29 cellular contexts compared by ENCODE assay signal in the genomic region with DNA sequence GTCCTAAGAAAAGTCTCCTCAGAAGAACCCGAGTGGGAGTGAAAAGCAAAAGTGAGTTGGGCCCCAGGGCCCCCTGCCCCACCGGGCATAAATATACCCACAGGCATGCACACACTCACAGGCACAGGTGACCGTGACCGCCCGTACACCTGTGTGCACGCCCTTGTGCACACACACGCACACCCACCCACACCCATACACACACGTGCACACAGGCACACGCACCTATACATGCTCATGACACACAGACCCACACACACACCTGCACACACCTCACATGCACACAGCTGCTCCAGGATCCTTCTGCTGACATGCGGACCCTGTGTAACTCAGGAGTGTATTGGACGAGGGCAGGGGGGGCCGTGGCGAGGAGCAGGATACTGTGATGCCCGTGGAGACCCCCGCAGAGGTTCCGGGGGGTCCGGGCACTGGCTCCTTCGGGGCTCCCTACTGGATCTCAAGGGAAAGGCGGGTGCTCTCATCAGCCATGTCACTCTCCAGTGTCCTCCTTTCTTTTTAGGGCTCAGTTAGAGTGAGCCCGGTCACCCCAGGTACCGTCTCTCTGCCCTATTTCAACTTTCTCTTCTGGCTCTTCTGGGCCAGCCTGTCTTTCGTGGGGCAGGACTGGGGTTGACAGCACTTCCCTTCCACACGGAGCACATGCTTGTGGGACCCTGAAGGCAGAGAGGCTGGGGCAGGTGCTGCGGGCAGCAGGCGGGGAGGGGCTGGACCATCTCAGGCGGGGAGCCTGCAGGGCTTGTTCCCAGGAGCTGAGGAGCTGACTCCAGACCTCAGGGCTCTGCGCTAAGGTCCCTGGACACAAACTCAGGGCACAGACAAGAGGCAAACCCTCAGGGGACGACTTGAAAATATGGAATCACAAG. TPM values are rescaled to one million over a fixed set of nuclear protein-coding genes. Genes with fewer than 3 reads are reported as not detected.
A peak's percentile ranks its signal among the peaks of the same experiment; 100 is the strongest.
DNase-seq lines count a peak whose midpoint lies in the region; ATAC-seq, FAIRE-seq and TF ChIP-seq lines count a peak whose summit lies in the region.
"Had no signal": no experiment of that assay in that cellular context is flagged by ENCODE, and none has a peak within 500 bp of the region (broad histone marks: within the 10 kb centered on the region; RNA-seq: fewer than 3 reads in every experiment).

No MANE protein-coding gene starts in this region.

- no peak overlapping the region for H2BK12ac ChIP-seq in mesenchymal stem cell (ENCODE audit: low read length in 2 of 2)

- H3K9me3 ChIP-seq in mesenchymal stem cell (ENCODE audit: control insufficient read depth, low read length): no peaks in the 10 kb centered on the region
- H3K9me3 ChIP-seq: A549, HAP-1 had no signal

- H3K4ac ChIP-seq in mesenchymal stem cell (ENCODE audit: low read depth in 1 of 2, low read length in 2 of 2): no peak overlapping the region

- peak; percentile 13 for ATAC-seq in stimulated activated effector memory CD8-positive, alpha-beta T cell treated with anti-CD3 and anti-CD28 coated beads, Interleukin-12 subunit alpha, Interleukin-12 subunit beta, amount 100 ng/mL, for 72 hours
- ATAC-seq in HG03135 (IDR thresholded peaks at IDR 0.05; ENCODE audit: unreplicated experiment) (no peak), GM21381 (IDR thresholded peaks at IDR 0.05; ENCODE audit: unreplicated experiment) (no peak), GM19455 (IDR thresholded peaks at IDR 0.05; ENCODE audit: unreplicated experiment) (no peak)
- ATAC-seq: A549, GM12878 had no signal

- peaks cover 23% of the 10 kb centered on the region for H3K27me3 Mint-ChIP-seq in chondrocyte (ENCODE audit: low read depth)
- H3K27me3 Mint-ChIP-seq: CD4-positive, alpha-beta T cell had no signal

- 74% methylated on average over 26 of the region's 28 CpGs for WGBS in mesenchymal stem cell

- H3K9ac ChIP-seq in mesenchymal stem cell (ENCODE audit: low read length): no peak overlapping the region
- H3K9ac ChIP-seq: BLaER1 treated with 17β-estradiol and CSF1 and Interleukin-3, amounts not matched to agents 10 nM and 100 nM; GM23248 had no signal

- H3K79me1 ChIP-seq in mesenchymal stem cell (replicated peaks; ENCODE audit: low read length, poor library complexity, severe bottlenecking): no peaks in the 10 kb centered on the region

- H2AFZ ChIP-seq in mesenchymal stem cell (ENCODE audit: low read depth, low read length): no peak overlapping the region
- H2AFZ ChIP-seq: GM23248 had no signal

- H3K4me3 ChIP-seq in mesenchymal stem cell (ENCODE audit: insufficient read depth in 1 of 2, low read depth in 1 of 2, low read length in 2 of 2): no peak overlapping the region
- H3K4me3 ChIP-seq: A549; BLaER1 treated with 17β-estradiol and CSF1 and Interleukin-3, amounts not matched to agents 10 nM and 100 nM; GM12878; GM23248; HAP-1; SK-N-MC had no signal

- H3K27ac ChIP-seq in mesenchymal stem cell (ENCODE audit: low read length, poor library complexity, severe bottlenecking): no peak overlapping the region
- H3K27ac ChIP-seq: A549; BLaER1 treated with 17β-estradiol and CSF1 and Interleukin-3, amounts not matched to agents 10 nM and 100 nM; GM23248; RWPE1; SK-N-MC had no signal

- H3K4me2 ChIP-seq in mesenchymal stem cell (ENCODE audit: low read length, poor library complexity, severe bottlenecking): no peak overlapping the region
- H3K4me2 ChIP-seq: A549; BLaER1 treated with 17β-estradiol and CSF1 and Interleukin-3, amounts not matched to agents 10 nM and 100 nM had no signal

- H3K18ac ChIP-seq in mesenchymal stem cell (ENCODE audit: low read depth in 1 of 2, low read length in 2 of 2): no peak overlapping the region

- H3K36me3 ChIP-seq in mesenchymal stem cell (ENCODE audit: control insufficient read depth in 1 of 2, insufficient read depth in 2 of 2, low read depth in 1 of 2, low read length in 2 of 2): no peaks in the 10 kb centered on the region
- H3K36me3 ChIP-seq: BLaER1 treated with 17β-estradiol and CSF1 and Interleukin-3, amounts not matched to agents 10 nM and 100 nM; HAP-1 had no signal

- no peaks in the 10 kb centered on the region for H3K4me1 Mint-ChIP-seq in chondrocyte (ENCODE audit: low read depth)
- no peaks in the 10 kb centered on the region for H3K4me1 Mint-ChIP-seq in stimulated activated effector memory CD8-positive, alpha-beta T cell treated with anti-CD3 and anti-CD28 coated beads, Interleukin-12 subunit alpha, Interleukin-12 subunit beta, amount 100 ng/mL, for 72 hours

- H3K36me3 Mint-ChIP-seq in chondrocyte (ENCODE audit: low read depth): no peaks in the 10 kb centered on the region
- H3K36me3 Mint-ChIP-seq in stimulated activated effector memory CD8-positive, alpha-beta T cell treated with anti-CD3 and anti-CD28 coated beads, Interleukin-12 subunit alpha, Interleukin-12 subunit beta, amount 100 ng/mL, for 72 hours: no peaks in the 10 kb centered on the region

- H3K9me3 Mint-ChIP-seq in chondrocyte (ENCODE audit: low read depth): peaks cover 9% of the 10 kb centered on the region
- H3K9me3 Mint-ChIP-seq in stimulated activated effector memory CD8-positive, alpha-beta T cell treated with anti-CD3 and anti-CD28 coated beads, Interleukin-12 subunit alpha, Interleukin-12 subunit beta, amount 100 ng/mL, for 72 hours: peaks cover 2% of the 10 kb centered on the region
- H3K9me3 Mint-ChIP-seq: CD4-positive, alpha-beta T cell had no signal

- H2BK120ac ChIP-seq in mesenchymal stem cell (ENCODE audit: low read depth, low read length): no peak overlapping the region

- TF ChIP-seq CTCF in chondrocyte (IDR thresholded peaks at IDR 0.05): no peak

- H3K27ac Mint-ChIP-seq in chondrocyte (ENCODE audit: unreplicated experiment): no peak overlapping the region
- no peak overlapping the region for H3K27ac Mint-ChIP-seq in stimulated activated effector memory CD8-positive, alpha-beta T cell treated with anti-CD3 and anti-CD28 coated beads, Interleukin-12 subunit alpha, Interleukin-12 subunit beta, amount 100 ng/mL, for 72 hours
- H3K27ac Mint-ChIP-seq: CD4-positive, alpha-beta T cell; HFFc6 had no signal

- H3K27me3 ChIP-seq in mesenchymal stem cell (ENCODE audit: control insufficient read depth in 1 of 2, insufficient read depth in 1 of 2, low read length in 2 of 2): peaks cover 0 to 4% of the 10 kb centered on the region in 2 experiments
- H3K27me3 ChIP-seq: BLaER1 treated with 17β-estradiol and CSF1 and Interleukin-3, amounts not matched to agents 10 nM and 100 nM had no signal

- H2BK15ac ChIP-seq in mesenchymal stem cell (ENCODE audit: low read depth, poor library complexity, severe bottlenecking): no peak overlapping the region

- H3K23ac ChIP-seq in mesenchymal stem cell (ENCODE audit: low read length in 2 of 2): no peak overlapping the region

- H2AK5ac ChIP-seq in mesenchymal stem cell (ENCODE audit: low read length, severe bottlenecking): no peak overlapping the region

- no peak overlapping the region for H3K14ac ChIP-seq in mesenchymal stem cell (ENCODE audit: low read length in 2 of 2)

- no peak overlapping the region for H4K8ac ChIP-seq in mesenchymal stem cell (ENCODE audit: low read length)

- H4K91ac ChIP-seq in mesenchymal stem cell (ENCODE audit: low read length): peak overlapping the region; percentile 47

- FAIRE-seq in HTR-8/SVneo (lab: Jason Lieb, UNC): peak; percentile 92
- FAIRE-seq: A549, D721Med, G401.6, GM12878 had no signal

- no peak overlapping the region for H3K4me3 Mint-ChIP-seq in chondrocyte (ENCODE audit: unreplicated experiment)
- H3K4me3 Mint-ChIP-seq in stimulated activated effector memory CD8-positive, alpha-beta T cell treated with anti-CD3 and anti-CD28 coated beads, Interleukin-12 subunit alpha, Interleukin-12 subunit beta, amount 100 ng/mL, for 72 hours: no peak overlapping the region
- H3K4me3 Mint-ChIP-seq: CD4-positive, alpha-beta T cell; HFFc6 had no signal

- H2BK5ac ChIP-seq in mesenchymal stem cell (ENCODE audit: low read depth, low read length, poor library complexity, severe bottlenecking): no peak overlapping the region

- H3K4me1 ChIP-seq in mesenchymal stem cell (ENCODE audit: control insufficient read depth, insufficient read depth, low read depth, low read length): no peaks in the 10 kb centered on the region
- H3K4me1 ChIP-seq: A549, HAP-1 had no signal

- DNase-seq in HTR-8/SVneo (ENCODE audit: insufficient read length, low spot score) (no peak), chondrocyte (ENCODE audit: low spot score) (peak; percentile 44), mesenchymal stem cell (no peak), GDM1 (lab: John Stamatoyannopoulos, UW) (no peak)
- DNase-seq in stimulated activated effector memory CD8-positive, alpha-beta T cell treated with anti-CD3 and anti-CD28 coated beads, Interleukin-12 subunit alpha, Interleukin-12 subunit beta, amount 100 ng/mL, for 72 hours (ENCODE audit: low spot score in 2 of 2): no peak
- DNase-seq: AML-193; CD4-positive, alpha-beta T cell; GM23248; HFFc6; Karpas-422; NCI-H1092; NCI-H1417 treated with DMSO at 0.1 percent for 48 hours; NCI-H1694 treated with DMSO at 0.1 percent for 48 hours; NCI-H2081; NCI-H2227 treated with DMSO at 0.1 percent for 48 hours; NCI-H526 treated with DMSO at 0.1 percent for 48 hours; SHP77 treated with DMSO at 0.1 percent for 48 hours had no signal

RNA-seq across cellular contexts. Expression of a gene that starts 48.5 kb away (rescaled TPM):
- not detected in 3 replicates for total RNA-seq in chondrocyte
- not detected for polyA plus RNA-seq in mesenchymal stem cell (2013, experiment 1 of 2)
- not detected for polyA plus RNA-seq in mesenchymal stem cell (2013, experiment 2 of 2)
- total RNA-seq: Daoy, GM12878, GM23248, HFFc6 had no signal
- polyA plus RNA-seq: GM23248 had no signal
